Comparison of ENCODE assay signal across 1 cellular context in genomic region chr4:78939667-78940008, GRCh38.
TF ChIP-seq lines count a peak whose summit lies in the region.

No MANE protein-coding gene starts in this region.

TF ChIP-seq in K562, 482 proteins besides CTCF, POLR2A, EP300 and RAD21 (continued from another document and continues in another):
- no peak for TF ChIP-seq ZNF766 (CRISPR knock-in tag; conservative IDR thresholded peaks at IDR 0.05)
- no peak for TF ChIP-seq SMAD4 (CRISPR knock-in tag; conservative IDR thresholded peaks at IDR 0.05)
- TF ChIP-seq BACH1 (tag; IDR thresholded peaks at IDR 0.05): no peak
- TF ChIP-seq ZNF668 (CRISPR knock-in tag; IDR thresholded peaks at IDR 0.05): no peak
- 0 out of 2 replicates have a peak, but pooled peaks have one; percentile 4 for TF ChIP-seq CXXC5 (CRISPR knock-in tag; IDR thresholded peaks at IDR 0.05)
- no peak for TF ChIP-seq ZNF24 (IDR thresholded peaks at IDR 0.05)
- no peak for TF ChIP-seq BRF2 (IDR thresholded peaks at IDR 0.05; ENCODE audit: borderline replicate concordance, insufficient read depth, insufficient read length)
- TF ChIP-seq ETV5 (CRISPR knock-in tag; IDR thresholded peaks at IDR 0.05; ENCODE audit: low read depth): 0 out of 2 replicates have a peak, but pooled peaks have one; percentile 28
- TF ChIP-seq POLR3G (IDR thresholded peaks at IDR 0.05; ENCODE audit: extremely low read depth, insufficient read length, insufficient replicate concordance): no peak
- TF ChIP-seq ZNF280A (IDR thresholded peaks at IDR 0.05; ENCODE audit: low read depth, partially characterized antibody): no peak
- TF ChIP-seq PML (IDR thresholded peaks at IDR 0.05; ENCODE audit: low read length): no peak
- no peak for TF ChIP-seq E4F1 (CRISPR knock-in tag; IDR thresholded peaks at IDR 0.05; ENCODE audit: borderline replicate concordance)
- TF ChIP-seq REST (CRISPR knock-in tag; IDR thresholded peaks at IDR 0.05; ENCODE audit: low read depth): no peak
- no peak for TF ChIP-seq CHAMP1 (IDR thresholded peaks at IDR 0.05)
- no peak for TF ChIP-seq HMG20B (CRISPR knock-in tag; IDR thresholded peaks at IDR 0.05)
- TF ChIP-seq TCFL5 (CRISPR knock-in tag; conservative IDR thresholded peaks at IDR 0.05): no peak
- TF ChIP-seq RBM15 (IDR thresholded peaks at IDR 0.05; ENCODE audit: insufficient read depth, low read length): no peak
- TF ChIP-seq SREBF2 (CRISPR knock-in tag; IDR thresholded peaks at IDR 0.05): no peak
- TF ChIP-seq ZNF551 (CRISPR knock-in tag; IDR thresholded peaks at IDR 0.05): no peak
- TF ChIP-seq CREB3 (tag; conservative IDR thresholded peaks at IDR 0.05; ENCODE audit: low read depth): 0 out of 2 replicates have a peak, but pooled peaks have one; percentile 50
- peak; percentile 32; the same call in 1 of the 2 replicates for TF ChIP-seq L3MBTL2 (IDR thresholded peaks at IDR 0.05)
- no peak for TF ChIP-seq PBX2 (CRISPR knock-in tag; IDR thresholded peaks at IDR 0.05; ENCODE audit: low read depth)
- no peak for TF ChIP-seq PBX2 (tag; conservative IDR thresholded peaks at IDR 0.05; ENCODE audit: low read depth)
- TF ChIP-seq MYBL2 (IDR thresholded peaks at IDR 0.05; ENCODE audit: low read depth): no peak
- TF ChIP-seq MYBL2 (CRISPR knock-in tag; IDR thresholded peaks at IDR 0.05; ENCODE audit: borderline replicate concordance): no peak
- peak; percentile 24; the same call in 1 of the 2 replicates for TF ChIP-seq POLR2H (tag; IDR thresholded peaks at IDR 0.05; ENCODE audit: low read depth)
- TF ChIP-seq NCOA2 (IDR thresholded peaks at IDR 0.05; ENCODE audit: partially characterized antibody in 2 of 2): no peak
- no peak; the same call in 1 of the 2 replicates for TF ChIP-seq ZSCAN29 (IDR thresholded peaks at IDR 0.05)
- no peak for TF ChIP-seq RERE (CRISPR knock-in tag; IDR thresholded peaks at IDR 0.05; ENCODE audit: borderline replicate concordance)
